1 cellular context compared by ENCODE assay signal in the genomic region with DNA sequence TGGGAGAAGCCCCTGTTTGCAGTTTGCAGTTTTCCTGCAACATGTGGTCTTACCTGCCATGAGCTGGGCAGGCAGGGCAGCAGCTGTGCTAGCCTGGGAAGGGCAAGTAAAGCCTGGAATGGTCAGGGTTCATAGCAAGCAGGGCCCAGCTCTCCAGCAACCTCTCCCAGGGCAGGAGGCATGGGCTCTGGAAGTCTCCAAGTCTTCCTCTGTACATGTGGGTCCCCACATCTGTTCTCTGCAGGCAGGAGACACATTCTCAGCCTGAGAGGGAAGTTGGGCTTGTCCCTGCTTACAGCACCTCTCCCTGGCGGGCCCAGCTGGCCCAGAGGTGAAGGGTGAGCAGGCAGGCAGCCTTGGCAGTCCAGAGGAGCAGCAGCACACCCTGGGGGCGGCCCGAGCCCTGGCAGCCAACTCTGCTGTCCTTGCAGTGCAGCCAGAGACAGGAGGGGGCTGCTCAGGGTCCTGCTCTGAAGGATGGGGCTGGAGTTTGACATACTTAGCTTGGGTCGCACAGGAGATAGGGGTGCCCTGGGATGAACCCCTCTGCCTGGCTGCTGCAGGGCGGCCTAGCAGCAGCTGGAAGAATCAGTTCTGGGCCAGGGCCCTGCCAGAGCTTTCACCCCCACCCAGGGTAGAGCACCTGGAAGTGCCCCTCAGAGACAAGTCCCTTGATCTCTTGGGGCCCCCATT.
TF ChIP-seq lines count a peak whose summit lies in the region.

No MANE protein-coding gene starts in this region.

TF ChIP-seq in K562, 482 proteins besides CTCF, POLR2A, EP300 and RAD21 (continued from another document and continues in another):
- TF ChIP-seq MCM5 (IDR thresholded peaks at IDR 0.05; ENCODE audit: low read depth) (no peak), SRSF1 (IDR thresholded peaks at IDR 0.05; ENCODE audit: low read depth, low read length) (no peak), CTBP1 (IDR thresholded peaks at IDR 0.05; ENCODE audit: borderline replicate concordance) (peak; percentile 78), PHF21A (IDR thresholded peaks at IDR 0.05; ENCODE audit: borderline replicate concordance, low read depth) (no peak), RBM25 (IDR thresholded peaks at IDR 0.05; ENCODE audit: low read depth, low read length, severe bottlenecking) (no peak), ZNF347 (CRISPR knock-in tag; IDR thresholded peaks at IDR 0.05; ENCODE audit: low read depth) (no peak), PPARD (CRISPR knock-in tag; IDR thresholded peaks at IDR 0.05) (no peak), CBX1 (IDR thresholded peaks at IDR 0.05; ENCODE audit: low read depth) (0 out of 2 replicates have a peak, but pooled peaks have one; percentile 41), YBX1 (IDR thresholded peaks at IDR 0.05) (no peak), POLR2AphosphoS5 (IDR thresholded peaks at IDR 0.05; ENCODE audit: control insufficient read depth, insufficient read depth, low read depth, low read length) (no peak), SMAD2 (IDR thresholded peaks at IDR 0.05; ENCODE audit: low read depth, low read length) (no peak), ZBTB8A (IDR thresholded peaks at IDR 0.05; ENCODE audit: partially characterized antibody) (no peak), ILF3 (IDR thresholded peaks at IDR 0.05; ENCODE audit: borderline replicate concordance) (no peak), NBN (IDR thresholded peaks at IDR 0.05; ENCODE audit: low read depth) (peak; percentile 24; the same call in 1 of the 2 replicates), NFE2 (IDR thresholded peaks at IDR 0.05; ENCODE audit: low read depth) (peak; percentile 38; the same call in 1 of the 2 replicates), THRAP3 (IDR thresholded peaks at IDR 0.05; ENCODE audit: borderline replicate concordance) (no peak), GATAD2A (IDR thresholded peaks at IDR 0.05) (peak; percentile 13; the same call in 1 of the 2 replicates), SP1 (CRISPR knock-in tag; IDR thresholded peaks at IDR 0.05) (peak; percentile 43; the same call in 1 of the 2 replicates), TARDBP (IDR thresholded peaks at IDR 0.05) (peak; percentile 64; the same call in 1 of the 2 replicates)
- TF ChIP-seq, protein P1, sequence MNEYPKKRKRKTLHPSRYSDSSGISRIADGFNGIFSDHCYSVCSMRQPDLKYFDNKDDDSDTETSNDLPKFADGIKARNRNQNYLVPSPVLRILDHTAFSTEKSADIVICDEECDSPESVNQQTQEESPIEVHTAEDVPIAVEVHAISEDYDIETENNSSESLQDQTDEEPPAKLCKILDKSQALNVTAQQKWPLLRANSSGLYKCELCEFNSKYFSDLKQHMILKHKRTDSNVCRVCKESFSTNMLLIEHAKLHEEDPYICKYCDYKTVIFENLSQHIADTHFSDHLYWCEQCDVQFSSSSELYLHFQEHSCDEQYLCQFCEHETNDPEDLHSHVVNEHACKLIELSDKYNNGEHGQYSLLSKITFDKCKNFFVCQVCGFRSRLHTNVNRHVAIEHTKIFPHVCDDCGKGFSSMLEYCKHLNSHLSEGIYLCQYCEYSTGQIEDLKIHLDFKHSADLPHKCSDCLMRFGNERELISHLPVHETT (CRISPR knock-in tag; conservative IDR thresholded peaks at IDR 0.05 in 1 of 2, IDR thresholded peaks at IDR 0.05 in 1 of 2): no peak; a peak in 1 of 4 replicates
- TF ChIP-seq, protein P2, sequence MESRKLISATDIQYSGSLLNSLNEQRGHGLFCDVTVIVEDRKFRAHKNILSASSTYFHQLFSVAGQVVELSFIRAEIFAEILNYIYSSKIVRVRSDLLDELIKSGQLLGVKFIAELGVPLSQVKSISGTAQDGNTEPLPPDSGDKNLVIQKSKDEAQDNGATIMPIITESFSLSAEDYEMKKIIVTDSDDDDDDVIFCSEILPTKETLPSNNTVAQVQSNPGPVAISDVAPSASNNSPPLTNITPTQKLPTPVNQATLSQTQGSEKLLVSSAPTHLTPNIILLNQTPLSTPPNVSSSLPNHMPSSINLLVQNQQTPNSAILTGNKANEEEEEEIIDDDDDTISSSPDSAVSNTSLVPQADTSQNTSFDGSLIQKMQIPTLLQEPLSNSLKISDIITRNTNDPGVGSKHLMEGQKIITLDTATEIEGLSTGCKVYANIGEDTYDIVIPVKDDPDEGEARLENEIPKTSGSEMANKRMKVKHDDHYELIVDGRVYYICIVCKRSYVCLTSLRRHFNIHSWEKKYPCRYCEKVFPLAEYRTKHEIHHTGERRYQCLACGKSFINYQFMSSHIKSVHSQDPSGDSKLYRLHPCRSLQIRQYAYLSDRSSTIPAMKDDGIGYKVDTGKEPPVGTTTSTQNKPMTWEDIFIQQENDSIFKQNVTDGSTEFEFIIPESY (CRISPR knock-in tag; IDR thresholded peaks at IDR 0.05): peak; percentile 75; the same call in 1 of the 2 replicates
- TF ChIP-seq, protein P3, sequence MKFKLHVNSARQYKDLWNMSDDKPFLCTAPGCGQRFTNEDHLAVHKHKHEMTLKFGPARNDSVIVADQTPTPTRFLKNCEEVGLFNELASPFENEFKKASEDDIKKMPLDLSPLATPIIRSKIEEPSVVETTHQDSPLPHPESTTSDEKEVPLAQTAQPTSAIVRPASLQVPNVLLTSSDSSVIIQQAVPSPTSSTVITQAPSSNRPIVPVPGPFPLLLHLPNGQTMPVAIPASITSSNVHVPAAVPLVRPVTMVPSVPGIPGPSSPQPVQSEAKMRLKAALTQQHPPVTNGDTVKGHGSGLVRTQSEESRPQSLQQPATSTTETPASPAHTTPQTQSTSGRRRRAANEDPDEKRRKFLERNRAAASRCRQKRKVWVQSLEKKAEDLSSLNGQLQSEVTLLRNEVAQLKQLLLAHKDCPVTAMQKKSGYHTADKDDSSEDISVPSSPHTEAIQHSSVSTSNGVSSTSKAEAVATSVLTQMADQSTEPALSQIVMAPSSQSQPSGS (CRISPR knock-in tag; IDR thresholded peaks at IDR 0.05): no peak
- TF ChIP-seq, protein P4, sequence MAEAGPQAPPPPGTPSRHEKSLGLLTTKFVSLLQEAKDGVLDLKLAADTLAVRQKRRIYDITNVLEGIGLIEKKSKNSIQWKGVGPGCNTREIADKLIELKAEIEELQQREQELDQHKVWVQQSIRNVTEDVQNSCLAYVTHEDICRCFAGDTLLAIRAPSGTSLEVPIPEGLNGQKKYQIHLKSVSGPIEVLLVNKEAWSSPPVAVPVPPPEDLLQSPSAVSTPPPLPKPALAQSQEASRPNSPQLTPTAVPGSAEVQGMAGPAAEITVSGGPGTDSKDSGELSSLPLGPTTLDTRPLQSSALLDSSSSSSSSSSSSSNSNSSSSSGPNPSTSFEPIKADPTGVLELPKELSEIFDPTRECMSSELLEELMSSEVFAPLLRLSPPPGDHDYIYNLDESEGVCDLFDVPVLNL (CRISPR knock-in tag; IDR thresholded peaks at IDR 0.05; ENCODE audit: low read depth): no peak
- TF ChIP-seq, protein P5, sequence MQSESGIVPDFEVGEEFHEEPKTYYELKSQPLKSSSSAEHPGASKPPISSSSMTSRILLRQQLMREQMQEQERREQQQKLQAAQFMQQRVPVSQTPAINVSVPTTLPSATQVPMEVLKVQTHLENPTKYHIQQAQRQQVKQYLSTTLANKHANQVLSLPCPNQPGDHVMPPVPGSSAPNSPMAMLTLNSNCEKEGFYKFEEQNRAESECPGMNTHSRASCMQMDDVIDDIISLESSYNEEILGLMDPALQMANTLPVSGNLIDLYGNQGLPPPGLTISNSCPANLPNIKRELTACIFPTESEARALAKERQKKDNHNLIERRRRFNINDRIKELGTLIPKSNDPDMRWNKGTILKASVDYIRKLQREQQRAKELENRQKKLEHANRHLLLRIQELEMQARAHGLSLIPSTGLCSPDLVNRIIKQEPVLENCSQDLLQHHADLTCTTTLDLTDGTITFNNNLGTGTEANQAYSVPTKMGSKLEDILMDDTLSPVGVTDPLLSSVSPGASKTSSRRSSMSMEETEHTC (IDR thresholded peaks at IDR 0.05): no peak
- TF ChIP-seq, protein P6, sequence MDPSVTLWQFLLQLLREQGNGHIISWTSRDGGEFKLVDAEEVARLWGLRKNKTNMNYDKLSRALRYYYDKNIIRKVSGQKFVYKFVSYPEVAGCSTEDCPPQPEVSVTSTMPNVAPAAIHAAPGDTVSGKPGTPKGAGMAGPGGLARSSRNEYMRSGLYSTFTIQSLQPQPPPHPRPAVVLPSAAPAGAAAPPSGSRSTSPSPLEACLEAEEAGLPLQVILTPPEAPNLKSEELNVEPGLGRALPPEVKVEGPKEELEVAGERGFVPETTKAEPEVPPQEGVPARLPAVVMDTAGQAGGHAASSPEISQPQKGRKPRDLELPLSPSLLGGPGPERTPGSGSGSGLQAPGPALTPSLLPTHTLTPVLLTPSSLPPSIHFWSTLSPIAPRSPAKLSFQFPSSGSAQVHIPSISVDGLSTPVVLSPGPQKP (CRISPR knock-in tag; IDR thresholded peaks at IDR 0.05): no peak
- TF ChIP-seq, protein P7, sequence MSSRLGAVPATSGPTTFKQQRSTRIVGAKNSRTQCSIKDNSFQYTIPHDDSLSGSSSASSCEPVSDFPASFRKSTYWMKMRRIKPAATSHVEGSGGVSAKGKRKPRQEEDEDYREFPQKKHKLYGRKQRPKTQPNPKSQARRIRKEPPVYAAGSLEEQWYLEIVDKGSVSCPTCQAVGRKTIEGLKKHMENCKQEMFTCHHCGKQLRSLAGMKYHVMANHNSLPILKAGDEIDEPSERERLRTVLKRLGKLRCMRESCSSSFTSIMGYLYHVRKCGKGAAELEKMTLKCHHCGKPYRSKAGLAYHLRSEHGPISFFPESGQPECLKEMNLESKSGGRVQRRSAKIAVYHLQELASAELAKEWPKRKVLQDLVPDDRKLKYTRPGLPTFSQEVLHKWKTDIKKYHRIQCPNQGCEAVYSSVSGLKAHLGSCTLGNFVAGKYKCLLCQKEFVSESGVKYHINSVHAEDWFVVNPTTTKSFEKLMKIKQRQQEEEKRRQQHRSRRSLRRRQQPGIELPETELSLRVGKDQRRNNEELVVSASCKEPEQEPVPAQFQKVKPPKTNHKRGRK (tag; IDR thresholded peaks at IDR 0.05): no peak
- TF ChIP-seq, protein P8, sequence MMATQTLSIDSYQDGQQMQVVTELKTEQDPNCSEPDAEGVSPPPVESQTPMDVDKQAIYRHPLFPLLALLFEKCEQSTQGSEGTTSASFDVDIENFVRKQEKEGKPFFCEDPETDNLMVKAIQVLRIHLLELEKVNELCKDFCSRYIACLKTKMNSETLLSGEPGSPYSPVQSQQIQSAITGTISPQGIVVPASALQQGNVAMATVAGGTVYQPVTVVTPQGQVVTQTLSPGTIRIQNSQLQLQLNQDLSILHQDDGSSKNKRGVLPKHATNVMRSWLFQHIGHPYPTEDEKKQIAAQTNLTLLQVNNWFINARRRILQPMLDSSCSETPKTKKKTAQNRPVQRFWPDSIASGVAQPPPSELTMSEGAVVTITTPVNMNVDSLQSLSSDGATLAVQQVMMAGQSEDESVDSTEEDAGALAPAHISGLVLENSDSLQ (IDR thresholded peaks at IDR 0.05): no peak
- TF ChIP-seq, protein P9, sequence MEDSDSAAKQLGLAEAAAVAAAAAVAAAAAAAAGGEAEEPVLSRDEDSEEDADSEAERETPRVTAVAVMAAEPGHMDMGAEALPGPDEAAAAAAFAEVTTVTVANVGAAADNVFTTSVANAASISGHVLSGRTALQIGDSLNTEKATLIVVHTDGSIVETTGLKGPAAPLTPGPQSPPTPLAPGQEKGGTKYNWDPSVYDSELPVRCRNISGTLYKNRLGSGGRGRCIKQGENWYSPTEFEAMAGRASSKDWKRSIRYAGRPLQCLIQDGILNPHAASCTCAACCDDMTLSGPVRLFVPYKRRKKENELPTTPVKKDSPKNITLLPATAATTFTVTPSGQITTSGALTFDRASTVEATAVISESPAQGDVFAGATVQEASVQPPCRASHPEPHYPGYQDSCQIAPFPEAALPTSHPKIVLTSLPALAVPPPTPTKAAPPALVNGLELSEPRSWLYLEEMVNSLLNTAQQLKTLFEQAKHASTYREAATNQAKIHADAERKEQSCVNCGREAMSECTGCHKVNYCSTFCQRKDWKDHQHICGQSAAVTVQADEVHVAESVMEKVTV (CRISPR knock-in tag; IDR thresholded peaks at IDR 0.05): peak; percentile 92
- TF ChIP-seq, protein P10, sequence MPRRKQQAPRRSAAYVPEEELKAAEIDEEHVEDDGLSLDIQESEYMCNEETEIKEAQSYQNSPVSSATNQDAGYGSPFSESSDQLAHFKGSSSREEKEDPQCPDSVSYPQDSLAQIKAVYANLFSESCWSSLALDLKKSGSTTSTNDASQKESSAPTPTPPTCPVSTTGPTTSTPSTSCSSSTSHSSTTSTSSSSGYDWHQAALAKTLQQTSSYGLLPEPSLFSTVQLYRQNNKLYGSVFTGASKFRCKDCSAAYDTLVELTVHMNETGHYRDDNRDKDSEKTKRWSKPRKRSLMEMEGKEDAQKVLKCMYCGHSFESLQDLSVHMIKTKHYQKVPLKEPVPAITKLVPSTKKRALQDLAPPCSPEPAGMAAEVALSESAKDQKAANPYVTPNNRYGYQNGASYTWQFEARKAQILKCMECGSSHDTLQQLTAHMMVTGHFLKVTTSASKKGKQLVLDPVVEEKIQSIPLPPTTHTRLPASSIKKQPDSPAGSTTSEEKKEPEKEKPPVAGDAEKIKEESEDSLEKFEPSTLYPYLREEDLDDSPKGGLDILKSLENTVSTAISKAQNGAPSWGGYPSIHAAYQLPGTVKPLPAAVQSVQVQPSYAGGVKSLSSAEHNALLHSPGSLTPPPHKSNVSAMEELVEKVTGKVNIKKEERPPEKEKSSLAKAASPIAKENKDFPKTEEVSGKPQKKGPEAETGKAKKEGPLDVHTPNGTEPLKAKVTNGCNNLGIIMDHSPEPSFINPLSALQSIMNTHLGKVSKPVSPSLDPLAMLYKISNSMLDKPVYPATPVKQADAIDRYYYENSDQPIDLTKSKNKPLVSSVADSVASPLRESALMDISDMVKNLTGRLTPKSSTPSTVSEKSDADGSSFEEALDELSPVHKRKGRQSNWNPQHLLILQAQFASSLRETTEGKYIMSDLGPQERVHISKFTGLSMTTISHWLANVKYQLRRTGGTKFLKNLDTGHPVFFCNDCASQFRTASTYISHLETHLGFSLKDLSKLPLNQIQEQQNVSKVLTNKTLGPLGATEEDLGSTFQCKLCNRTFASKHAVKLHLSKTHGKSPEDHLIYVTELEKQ (CRISPR knock-in tag; IDR thresholded peaks at IDR 0.05): 0 out of 2 replicates have a peak, but pooled peaks have one; percentile 3
- TF ChIP-seq, protein P11, sequence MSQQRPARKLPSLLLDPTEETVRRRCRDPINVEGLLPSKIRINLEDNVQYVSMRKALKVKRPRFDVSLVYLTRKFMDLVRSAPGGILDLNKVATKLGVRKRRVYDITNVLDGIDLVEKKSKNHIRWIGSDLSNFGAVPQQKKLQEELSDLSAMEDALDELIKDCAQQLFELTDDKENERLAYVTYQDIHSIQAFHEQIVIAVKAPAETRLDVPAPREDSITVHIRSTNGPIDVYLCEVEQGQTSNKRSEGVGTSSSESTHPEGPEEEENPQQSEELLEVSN (IDR thresholded peaks at IDR 0.05; ENCODE audit: borderline replicate concordance in 1 of 2, extremely low read depth in 1 of 2, insufficient read depth in 1 of 2, insufficient read length in 1 of 2, low read depth in 1 of 2, low read length in 1 of 2, poor library complexity in 1 of 2, severe bottlenecking in 1 of 2): peak in 1 of 2 experiments; percentile 11
- TF ChIP-seq, protein P12, sequence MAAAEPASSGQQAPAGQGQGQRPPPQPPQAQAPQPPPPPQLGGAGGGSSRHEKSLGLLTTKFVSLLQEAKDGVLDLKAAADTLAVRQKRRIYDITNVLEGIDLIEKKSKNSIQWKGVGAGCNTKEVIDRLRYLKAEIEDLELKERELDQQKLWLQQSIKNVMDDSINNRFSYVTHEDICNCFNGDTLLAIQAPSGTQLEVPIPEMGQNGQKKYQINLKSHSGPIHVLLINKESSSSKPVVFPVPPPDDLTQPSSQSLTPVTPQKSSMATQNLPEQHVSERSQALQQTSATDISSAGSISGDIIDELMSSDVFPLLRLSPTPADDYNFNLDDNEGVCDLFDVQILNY (CRISPR knock-in tag; IDR thresholded peaks at IDR 0.05): no peak
